In the genomic region with DNA sequence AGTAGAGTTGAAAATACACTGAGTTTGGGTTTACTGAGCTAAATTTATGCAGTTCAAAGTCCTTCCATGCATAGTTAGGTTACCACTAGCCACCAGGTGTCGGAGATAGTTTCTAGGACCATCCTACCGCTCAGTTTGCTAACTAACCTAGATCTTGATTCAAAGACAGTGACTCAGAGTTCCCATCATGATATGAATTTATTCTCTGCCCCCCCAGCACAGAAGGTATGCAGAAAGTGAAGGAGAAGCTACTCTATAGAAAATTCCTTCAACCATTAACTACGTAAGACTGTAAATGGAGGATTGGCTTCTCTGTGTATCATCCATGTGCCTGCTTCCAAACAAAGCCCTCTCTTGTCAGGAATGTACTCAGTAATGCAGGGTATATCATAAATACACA, we compare ENCODE assay signal across 27 cellular contexts.
DNase-seq lines count a peak whose midpoint lies in the region; ATAC-seq, FAIRE-seq and TF ChIP-seq lines count a peak whose summit lies in the region.
"Had no signal": no experiment of that assay in that cellular context is flagged by ENCODE, and none has a peak within 500 bp of the region (broad histone marks: within the 10 kb centered on the region; RNA-seq: fewer than 3 reads in every experiment).

No MANE protein-coding gene starts in this region.

- DNase-seq in ACHN (peak; percentile 62), RCC 7860 (ENCODE audit: low spot score) (peak; percentile 52), epithelial cell of proximal tubule (ENCODE audit: low read depth) (no peak), DMS114 treated with DMSO at 0.1 percent for 48 hours (lab: John Stamatoyannopoulos, UW; ENCODE audit: unreplicated experiment) (no peak), NCI-H1694 treated with DMSO at 0.1 percent for 48 hours (lab: John Stamatoyannopoulos, UW) (no peak), NCI-H748 treated with DMSO at 0.1 percent for 48 hours (lab: John Stamatoyannopoulos, UW) (no peak)
- DNase-seq in stimulated activated effector memory CD8-positive, alpha-beta T cell treated with anti-CD3 and anti-CD28 coated beads, Interleukin-12 subunit alpha, Interleukin-12 subunit beta, amount 100 ng/mL, for 72 hours (ENCODE audit: low spot score in 2 of 2), result no peak
- DNase-seq: activated CD4-positive, alpha-beta memory T cell treated with anti-CD3 and anti-CD28 coated beads, Interleukin-2, amount 10 ng/mL, durations not matched to agents 7 days and 5 days; activated CD8-positive, alpha-beta memory T cell treated with anti-CD3 and anti-CD28 coated beads, Interleukin-2, amount 50 U/mL, for 4 hours; activated naive CD4-positive, alpha-beta T cell; activated naive CD8-positive, alpha-beta T cell treated with anti-CD3 and anti-CD28 coated beads, Interleukin-2, amount 50 U/mL, for 24 hours; CD4-positive, CD25-positive, alpha-beta regulatory T cell; central memory CD4-positive, alpha-beta T cell; dermis blood vessel endothelial cell; NCI-H1105; NCI-H2029 treated with DMSO at 0.1 percent for 48 hours; NCI-H526 treated with DMSO at 0.1 percent for 48 hours; PC-9; SHP77 treated with DMSO at 0.1 percent for 48 hours; stimulated activated CD4-positive, alpha-beta T cell treated with anti-CD3 and anti-CD28 coated beads, Interleukin-4, amount 100 ng/mL, for 1 hour; upper lobe of left lung had no signal

- FAIRE-seq in RCC 7860 (lab: Jason Lieb, UNC), result peak; percentile 67
- FAIRE-seq: endometrium had no signal

- peaks cover 15% of the 10 kb centered on the region for H3K27me3 Mint-ChIP-seq in nephron (ENCODE audit: low read depth)

- H3K9me3 Mint-ChIP-seq in nephron, result no peaks in the 10 kb centered on the region
- H3K9me3 Mint-ChIP-seq in stimulated activated effector memory CD8-positive, alpha-beta T cell treated with anti-CD3 and anti-CD28 coated beads, Interleukin-12 subunit alpha, Interleukin-12 subunit beta, amount 100 ng/mL, for 72 hours, result no peaks in the 10 kb centered on the region
- H3K9me3 Mint-ChIP-seq: activated CD4-positive, alpha-beta memory T cell treated with anti-CD3 and anti-CD28 coated beads, Interleukin-2, amount 10 ng/mL, durations not matched to agents 7 days and 5 days; activated naive CD8-positive, alpha-beta T cell treated with anti-CD3 and anti-CD28 coated beads, Interleukin-2, amount 50 U/mL, for 24 hours; CD4-positive, CD25-positive, alpha-beta regulatory T cell; GM23338 had no signal

- in situ Hi-C loops in ACHN (cut with HindIII; ENCODE audit: low pct_ligation_motif_present, low pct_unique_long_range_greater_than_20kb, low sequenced_read_pairs), result no loop called here

- H3K27ac Mint-ChIP-seq in nephron, result peak overlapping the region; percentile 52 to 88 (median 80)
- H3K27ac Mint-ChIP-seq in stimulated activated effector memory CD8-positive, alpha-beta T cell treated with anti-CD3 and anti-CD28 coated beads, Interleukin-12 subunit alpha, Interleukin-12 subunit beta, amount 100 ng/mL, for 72 hours, result no peak overlapping the region
- H3K27ac Mint-ChIP-seq: activated CD4-positive, alpha-beta memory T cell treated with anti-CD3 and anti-CD28 coated beads, Interleukin-2, amount 10 ng/mL, durations not matched to agents 7 days and 5 days; activated naive CD8-positive, alpha-beta T cell treated with anti-CD3 and anti-CD28 coated beads, Interleukin-2, amount 50 U/mL, for 24 hours; CD4-positive, CD25-positive, alpha-beta regulatory T cell; GM23338 had no signal

- peak; percentile 30 for TF ChIP-seq CTCF in epithelial cell of proximal tubule (conservative IDR thresholded peaks at IDR 0.05; ENCODE audit: low read depth, low read length)
- TF ChIP-seq CTCF in nephron (IDR thresholded peaks at IDR 0.05; ENCODE audit: unreplicated experiment in 3 of 3), result no peak

- H3K4me3 ChIP-seq in epithelial cell of proximal tubule (ENCODE audit: low read depth, low read length), result no peak overlapping the region
- H3K4me3 ChIP-seq: gastroesophageal sphincter, GM23338, PC-9, upper lobe of left lung had no signal

- no peaks in the 10 kb centered on the region for H3K36me3 Mint-ChIP-seq in nephron (ENCODE audit: low read depth)
- no peaks in the 10 kb centered on the region for H3K36me3 Mint-ChIP-seq in stimulated activated effector memory CD8-positive, alpha-beta T cell treated with anti-CD3 and anti-CD28 coated beads, Interleukin-12 subunit alpha, Interleukin-12 subunit beta, amount 100 ng/mL, for 72 hours
- H3K36me3 Mint-ChIP-seq: CD4-positive, CD25-positive, alpha-beta regulatory T cell had no signal

- H3K4me1 Mint-ChIP-seq in nephron, result peaks cover 13% of the 10 kb centered on the region
- peaks cover 14% of the 10 kb centered on the region for H3K4me1 Mint-ChIP-seq in stimulated activated effector memory CD8-positive, alpha-beta T cell treated with anti-CD3 and anti-CD28 coated beads, Interleukin-12 subunit alpha, Interleukin-12 subunit beta, amount 100 ng/mL, for 72 hours
- H3K4me1 Mint-ChIP-seq: activated naive CD8-positive, alpha-beta T cell treated with anti-CD3 and anti-CD28 coated beads, Interleukin-2, amount 50 U/mL, for 24 hours had no signal

- ATAC-seq in stimulated activated effector memory CD8-positive, alpha-beta T cell treated with anti-CD3 and anti-CD28 coated beads, Interleukin-12 subunit alpha, Interleukin-12 subunit beta, amount 100 ng/mL, for 72 hours, result no peak
- ATAC-seq: activated naive CD8-positive, alpha-beta T cell treated with anti-CD3 and anti-CD28 coated beads, Interleukin-2, amount 50 U/mL, for 24 hours; gastroesophageal sphincter; GM23338; left lobe of liver; sciatic nerve had no signal

- no peak overlapping the region for H3K4me3 Mint-ChIP-seq in nephron
- H3K4me3 Mint-ChIP-seq in stimulated activated effector memory CD8-positive, alpha-beta T cell treated with anti-CD3 and anti-CD28 coated beads, Interleukin-12 subunit alpha, Interleukin-12 subunit beta, amount 100 ng/mL, for 72 hours, result no peak overlapping the region
- H3K4me3 Mint-ChIP-seq: activated CD4-positive, alpha-beta memory T cell treated with anti-CD3 and anti-CD28 coated beads, Interleukin-2, amount 10 ng/mL, durations not matched to agents 7 days and 5 days; activated naive CD8-positive, alpha-beta T cell treated with anti-CD3 and anti-CD28 coated beads, Interleukin-2, amount 50 U/mL, for 24 hours; CD4-positive, CD25-positive, alpha-beta regulatory T cell; GM23338 had no signal

Comparison
In these comparisons a context has a peak if more than half of its experiments do, and no peak if none do; other contexts are left out.
1. DNase-seq: peak in ACHN (single experiment) and RCC 7860 (single experiment); none in epithelial cell of proximal tubule (single experiment), DMS114 treated with DMSO at 0.1 percent for 48 hours (single experiment), NCI-H1694 treated with DMSO at 0.1 percent for 48 hours (single experiment), NCI-H748 treated with DMSO at 0.1 percent for 48 hours (single experiment) and stimulated activated effector memory CD8-positive, alpha-beta T cell treated with anti-CD3 and anti-CD28 coated beads, Interleukin-12 subunit alpha, Interleukin-12 subunit beta, amount 100 ng/mL, for 72 hours (0 of 2).